ENCODE assay signal across 8 cellular contexts in the genomic region with DNA sequence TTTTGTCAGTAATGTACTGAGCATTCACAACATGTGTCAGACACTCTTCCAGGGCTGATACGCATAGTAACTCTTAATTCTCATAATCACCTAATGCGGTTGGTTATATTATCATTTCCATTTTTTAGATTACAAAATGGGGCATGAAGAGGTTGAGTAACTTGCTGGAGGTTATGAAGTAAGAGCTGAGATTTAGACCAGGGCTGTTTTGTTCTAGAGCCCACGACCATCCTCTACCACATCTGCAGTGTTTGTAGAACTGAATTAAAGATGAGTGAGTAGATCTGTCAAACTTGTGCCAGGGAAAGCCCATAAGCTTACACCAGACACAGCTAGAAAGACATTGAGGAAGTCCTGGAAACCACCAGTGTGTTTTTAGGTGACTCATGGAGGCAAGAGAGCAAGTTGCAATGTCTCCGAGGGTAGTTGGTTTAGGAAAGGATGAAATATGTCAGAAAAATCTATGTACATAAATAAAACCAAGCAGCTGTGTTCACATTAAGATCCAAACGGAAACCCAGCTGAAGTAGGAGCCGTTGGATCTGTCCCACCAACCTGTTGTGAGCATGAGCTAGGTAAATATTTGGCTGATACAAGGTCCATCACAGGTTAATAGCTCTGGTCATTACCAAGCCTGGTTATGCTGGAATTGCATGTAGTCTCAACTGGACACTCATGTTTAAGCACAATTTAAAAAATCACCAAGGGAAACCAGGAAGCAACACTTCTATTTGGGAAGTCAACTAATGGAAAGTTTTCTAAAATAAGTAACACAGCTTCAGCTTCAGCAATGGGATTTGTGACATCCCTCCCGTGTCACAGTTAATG. TPM values are rescaled to one million over a fixed set of nuclear protein-coding genes. Genes with fewer than 3 reads are reported as not detected.
DNase-seq lines count a peak whose midpoint lies in the region; ATAC-seq and TF ChIP-seq lines count a peak whose summit lies in the region.

No MANE protein-coding gene starts in this region.

- H3K27me3 Mint-ChIP-seq in WTC11 (ENCODE audit: low read depth), result no peaks in the 10 kb centered on the region

- DNase-seq in GM12865 (ENCODE audit: low read depth) (peak; percentile 44), NCI-H69 (lab: John Stamatoyannopoulos, UW) (peak; percentile 56), dermis blood vessel endothelial cell (peak; percentile 57), omental fat pad (ENCODE audit: low spot score) (no peak), WTC11 (ENCODE audit: low spot score) (no peak), NCI-H2171 treated with DMSO at 0.1 percent for 48 hours (lab: John Stamatoyannopoulos, UW) (no peak), NCI-H446 (lab: John Stamatoyannopoulos, UW) (no peak)
- DNase-seq in stimulated activated CD4-positive, alpha-beta T cell treated with anti-CD3 and anti-CD28 coated beads, Interleukin-15, amount 100 ng/mL, for 24 hours, result no peak

- POLR2A ChIA-PET in WTC11 (lab: Charles Lee), result interaction anchor here (0.6 kb wide), 1 partner anchor 42 kb away, joined by 3 read pairs; no protein-coding TSS in a partner anchor

- H3K4me3 ChIP-seq in GM12865 (ENCODE audit: low read depth, low read length), result no peak overlapping the region

- ATAC-seq in omental fat pad (ENCODE audit: low FRiP score) (peak; percentile 88), WTC11 (no peak)

- CTCF ChIA-PET in WTC11 (lab: Charles Lee), result interaction anchor here (0.5 to 1.4 kb wide), 5 partner anchors 17 to 399 kb away, joined by 3 to 5 read pairs (median 4); partner anchors contain the start of gene HSPA2

- no peak overlapping the region for H3K4me3 Mint-ChIP-seq in WTC11

- H3K4me1 Mint-ChIP-seq in WTC11, result peaks cover 9% of the 10 kb centered on the region

- H3K27ac Mint-ChIP-seq in WTC11, result no peak overlapping the region

- no peak for TF ChIP-seq CTCF in GM12865 (IDR thresholded peaks at IDR 0.05; ENCODE audit: insufficient read depth, low read depth, low read length, missing control alignments)
- no peak for TF ChIP-seq CTCF in omental fat pad (IDR thresholded peaks at IDR 0.05)
- TF ChIP-seq CTCF in WTC11 (IDR thresholded peaks at IDR 0.05), result no peak

- H3K36me3 Mint-ChIP-seq in WTC11, result peaks cover 7% of the 10 kb centered on the region; the same call in 1 of the 2 replicates

- H3K9me3 Mint-ChIP-seq in WTC11, result peaks cover 7% of the 10 kb centered on the region; the same call in 1 of the 2 replicates

TF ChIP-seq in WTC11, 78 proteins besides CTCF, POLR2A, EP300 and RAD21:
- no peak for TF ChIP-seq KAT7 (CRISPR knock-in tag; IDR thresholded peaks at IDR 0.05; ENCODE audit: borderline replicate concordance)
- TF ChIP-seq, protein P1, sequence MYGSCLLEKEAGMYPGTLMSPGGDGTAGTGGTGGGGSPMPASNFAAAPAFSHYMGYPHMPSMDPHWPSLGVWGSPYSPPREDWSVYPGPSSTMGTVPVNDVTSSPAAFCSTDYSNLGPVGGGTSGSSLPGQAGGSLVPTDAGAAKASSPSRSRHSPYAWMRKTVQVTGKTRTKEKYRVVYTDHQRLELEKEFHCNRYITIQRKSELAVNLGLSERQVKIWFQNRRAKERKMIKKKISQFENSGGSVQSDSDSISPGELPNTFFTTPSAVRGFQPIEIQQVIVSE (CRISPR knock-in tag; IDR thresholded peaks at IDR 0.05; ENCODE audit: borderline replicate concordance), result no peak
- TF ChIP-seq PRRX2 (CRISPR knock-in tag; IDR thresholded peaks at IDR 0.05), result no peak
- no peak for TF ChIP-seq GABPB1 (CRISPR knock-in tag; IDR thresholded peaks at IDR 0.05)
- TF ChIP-seq ZBTB21 (CRISPR knock-in tag; IDR thresholded peaks at IDR 0.05; ENCODE audit: borderline replicate concordance), result no peak
- no peak for TF ChIP-seq RELA (CRISPR knock-in tag; IDR thresholded peaks at IDR 0.05; ENCODE audit: borderline replicate concordance)
- TF ChIP-seq, protein P2, sequence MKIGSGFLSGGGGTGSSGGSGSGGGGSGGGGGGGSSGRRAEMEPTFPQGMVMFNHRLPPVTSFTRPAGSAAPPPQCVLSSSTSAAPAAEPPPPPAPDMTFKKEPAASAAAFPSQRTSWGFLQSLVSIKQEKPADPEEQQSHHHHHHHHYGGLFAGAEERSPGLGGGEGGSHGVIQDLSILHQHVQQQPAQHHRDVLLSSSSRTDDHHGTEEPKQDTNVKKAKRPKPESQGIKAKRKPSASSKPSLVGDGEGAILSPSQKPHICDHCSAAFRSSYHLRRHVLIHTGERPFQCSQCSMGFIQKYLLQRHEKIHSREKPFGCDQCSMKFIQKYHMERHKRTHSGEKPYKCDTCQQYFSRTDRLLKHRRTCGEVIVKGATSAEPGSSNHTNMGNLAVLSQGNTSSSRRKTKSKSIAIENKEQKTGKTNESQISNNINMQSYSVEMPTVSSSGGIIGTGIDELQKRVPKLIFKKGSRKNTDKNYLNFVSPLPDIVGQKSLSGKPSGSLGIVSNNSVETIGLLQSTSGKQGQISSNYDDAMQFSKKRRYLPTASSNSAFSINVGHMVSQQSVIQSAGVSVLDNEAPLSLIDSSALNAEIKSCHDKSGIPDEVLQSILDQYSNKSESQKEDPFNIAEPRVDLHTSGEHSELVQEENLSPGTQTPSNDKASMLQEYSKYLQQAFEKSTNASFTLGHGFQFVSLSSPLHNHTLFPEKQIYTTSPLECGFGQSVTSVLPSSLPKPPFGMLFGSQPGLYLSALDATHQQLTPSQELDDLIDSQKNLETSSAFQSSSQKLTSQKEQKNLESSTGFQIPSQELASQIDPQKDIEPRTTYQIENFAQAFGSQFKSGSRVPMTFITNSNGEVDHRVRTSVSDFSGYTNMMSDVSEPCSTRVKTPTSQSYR (CRISPR knock-in tag; IDR thresholded peaks at IDR 0.05), result no peak
- no peak for TF ChIP-seq ZNF263 (CRISPR knock-in tag; IDR thresholded peaks at IDR 0.05; ENCODE audit: low read depth)
- TF ChIP-seq, protein P3, sequence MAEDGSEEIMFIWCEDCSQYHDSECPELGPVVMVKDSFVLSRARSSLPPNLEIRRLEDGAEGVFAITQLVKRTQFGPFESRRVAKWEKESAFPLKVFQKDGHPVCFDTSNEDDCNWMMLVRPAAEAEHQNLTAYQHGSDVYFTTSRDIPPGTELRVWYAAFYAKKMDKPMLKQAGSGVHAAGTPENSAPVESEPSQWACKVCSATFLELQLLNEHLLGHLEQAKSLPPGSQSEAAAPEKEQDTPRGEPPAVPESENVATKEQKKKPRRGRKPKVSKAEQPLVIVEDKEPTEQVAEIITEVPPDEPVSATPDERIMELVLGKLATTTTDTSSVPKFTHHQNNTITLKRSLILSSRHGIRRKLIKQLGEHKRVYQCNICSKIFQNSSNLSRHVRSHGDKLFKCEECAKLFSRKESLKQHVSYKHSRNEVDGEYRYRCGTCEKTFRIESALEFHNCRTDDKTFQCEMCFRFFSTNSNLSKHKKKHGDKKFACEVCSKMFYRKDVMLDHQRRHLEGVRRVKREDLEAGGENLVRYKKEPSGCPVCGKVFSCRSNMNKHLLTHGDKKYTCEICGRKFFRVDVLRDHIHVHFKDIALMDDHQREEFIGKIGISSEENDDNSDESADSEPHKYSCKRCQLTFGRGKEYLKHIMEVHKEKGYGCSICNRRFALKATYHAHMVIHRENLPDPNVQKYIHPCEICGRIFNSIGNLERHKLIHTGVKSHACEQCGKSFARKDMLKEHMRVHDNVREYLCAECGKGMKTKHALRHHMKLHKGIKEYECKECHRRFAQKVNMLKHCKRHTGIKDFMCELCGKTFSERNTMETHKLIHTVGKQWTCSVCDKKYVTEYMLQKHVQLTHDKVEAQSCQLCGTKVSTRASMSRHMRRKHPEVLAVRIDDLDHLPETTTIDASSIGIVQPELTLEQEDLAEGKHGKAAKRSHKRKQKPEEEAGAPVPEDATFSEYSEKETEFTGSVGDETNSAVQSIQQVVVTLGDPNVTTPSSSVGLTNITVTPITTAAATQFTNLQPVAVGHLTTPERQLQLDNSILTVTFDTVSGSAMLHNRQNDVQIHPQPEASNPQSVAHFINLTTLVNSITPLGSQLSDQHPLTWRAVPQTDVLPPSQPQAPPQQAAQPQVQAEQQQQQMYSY (CRISPR knock-in tag; IDR thresholded peaks at IDR 0.05), result no peak
- TF ChIP-seq SMAD4 (CRISPR knock-in tag; IDR thresholded peaks at IDR 0.05), result no peak
- no peak for TF ChIP-seq ZNF232 (CRISPR knock-in tag; IDR thresholded peaks at IDR 0.05)

RNA-seq across cellular contexts. Expression of gene PLEKHG3, which starts 49.9 kb away (rescaled TPM):
- 9.2 and 9.4 TPM in 2 replicates for total RNA-seq in dermis blood vessel endothelial cell
- total RNA-seq in omental fat pad, result 10 to 100 TPM; 29.6 to 45.9 (median 37.5) TPM
- 70.6 to 75.3 TPM (median 71.8 TPM) in 3 replicates for total RNA-seq in WTC11 (2021)

Comparison
In these comparisons a context has a peak if more than half of its experiments do, and no peak if none do; other contexts are left out.
1. DNase-seq: peak in GM12865 (single experiment), NCI-H69 (single experiment) and dermis blood vessel endothelial cell (single experiment); none in omental fat pad (single experiment), WTC11 (single experiment), NCI-H2171 treated with DMSO at 0.1 percent for 48 hours (single experiment), NCI-H446 (0 of 2) and stimulated activated CD4-positive, alpha-beta T cell treated with anti-CD3 and anti-CD28 coated beads, Interleukin-15, amount 100 ng/mL, for 24 hours (single experiment).